18 cellular contexts compared by ENCODE assay signal in the genomic region with DNA sequence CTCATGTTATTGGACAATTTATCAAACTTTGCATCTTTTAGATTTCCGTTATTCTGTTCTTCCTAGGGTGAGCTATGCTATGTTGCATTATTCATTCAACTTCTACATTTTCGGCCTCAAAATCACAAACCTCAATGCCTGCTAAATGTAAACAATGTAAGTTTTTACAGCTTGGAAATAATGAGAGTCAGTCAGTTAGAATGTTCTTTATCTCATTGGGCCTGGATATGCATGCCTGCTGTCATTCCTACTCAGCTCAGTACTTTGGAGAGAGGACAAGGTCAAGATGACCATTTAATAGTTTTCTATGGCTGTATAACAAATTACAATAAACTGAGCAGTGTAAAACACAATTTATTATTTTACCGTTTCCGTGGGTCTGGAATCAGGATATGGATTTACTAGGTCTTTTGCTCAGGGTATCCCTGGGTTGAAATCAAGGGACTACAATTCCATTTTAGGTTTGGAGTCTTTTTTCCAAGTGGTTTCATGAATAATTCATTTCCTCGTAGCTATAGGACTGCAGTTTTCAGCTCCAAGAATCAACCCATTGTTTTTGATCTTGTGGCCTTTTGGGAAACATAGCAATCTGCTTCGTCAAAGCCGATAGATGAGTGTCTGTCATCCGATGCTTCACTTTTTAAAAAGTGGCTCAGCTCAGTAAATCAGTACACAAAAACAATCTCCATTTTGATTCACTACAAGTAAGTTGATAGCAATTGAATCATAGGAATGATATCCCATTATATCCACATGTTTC.
"Had no signal": no experiment of that assay in that cellular context is flagged by ENCODE, and none has a peak within 500 bp of the region (broad histone marks: within the 10 kb centered on the region; RNA-seq: fewer than 3 reads in every experiment).

No MANE protein-coding gene starts in this region.

- H3K36me3 ChIP-seq: ascending aorta, prostate gland, thyroid gland had no signal

- H3K27ac ChIP-seq: ascending aorta, prostate gland, thyroid gland had no signal

- H3K4me3 ChIP-seq: ascending aorta, prostate gland, thyroid gland had no signal

- H3K4me3 Mint-ChIP-seq: activated T-cell treated with anti-CD3 and anti-CD28 coated beads, Interleukin-2, amount 50 U/mL, for 24 hours; activated T-helper 17 cell treated with anti-CD3 and anti-CD28 coated beads, Interleukin-2, amount 50 U/mL, for 72 hours; memory B cell; nephron; WTC11 had no signal

- H3K27me3 Mint-ChIP-seq: activated T-cell treated with anti-CD3 and anti-CD28 coated beads, Interleukin-2, amount 50 U/mL, for 24 hours; activated T-helper 17 cell treated with anti-CD3 and anti-CD28 coated beads, Interleukin-2, amount 50 U/mL, for 72 hours; memory B cell had no signal

- H3K27ac Mint-ChIP-seq: activated naive CD4-positive, alpha-beta T cell treated with anti-CD3 and anti-CD28 coated beads, Interleukin-2, amount 50 U/mL, for 72 hours; activated T-cell treated with anti-CD3 and anti-CD28 coated beads, Interleukin-2, amount 50 U/mL, for 24 hours; activated T-helper 17 cell treated with anti-CD3 and anti-CD28 coated beads, Interleukin-2, amount 50 U/mL, for 72 hours; memory B cell; nephron; WTC11 had no signal

- H3K9me3 Mint-ChIP-seq: nephron had no signal

- H3K27me3 ChIP-seq: ascending aorta, thyroid gland had no signal

- DNase-seq: activated CD8-positive, alpha-beta memory T cell treated with anti-CD3 and anti-CD28 coated beads, Interleukin-2, amount 50 U/mL, for 4 hours; activated T-cell treated with anti-CD3 and anti-CD28 coated beads, Interleukin-2, amount 50 U/mL, for 24 hours; cerebellar nuclear complex; effector CD4-positive, alpha-beta T cell; hippocampal formation; right cardiac atrium; stimulated activated CD4-positive, alpha-beta T cell treated with anti-CD3 and anti-CD28 coated beads, Interleukin-12 subunit alpha, Interleukin-12 subunit beta, amount 100 ng/mL, for 4 hours; stimulated activated CD4-positive, alpha-beta T cell treated with anti-CD3 and anti-CD28 coated beads, Interleukin-4, amount 100 ng/mL, for 4 hours; stimulated activated naive CD8-positive, alpha-beta T cell treated with anti-CD3 and anti-CD28 coated beads, Interleukin-15, Interleukin-2, amounts not matched to agents 100 U/mL and 50 U/mL, for 24 hours; T-helper 9 cell; thyroid gland had no signal

- H3K4me1 Mint-ChIP-seq: activated T-helper 17 cell treated with anti-CD3 and anti-CD28 coated beads, Interleukin-2, amount 50 U/mL, for 72 hours; memory B cell; nephron had no signal

- H3K36me3 Mint-ChIP-seq: activated naive CD4-positive, alpha-beta T cell treated with anti-CD3 and anti-CD28 coated beads, Interleukin-2, amount 50 U/mL, for 72 hours; memory B cell; WTC11 had no signal
